Comparison of ENCODE assay signal across 9 cellular contexts in the genomic region with DNA sequence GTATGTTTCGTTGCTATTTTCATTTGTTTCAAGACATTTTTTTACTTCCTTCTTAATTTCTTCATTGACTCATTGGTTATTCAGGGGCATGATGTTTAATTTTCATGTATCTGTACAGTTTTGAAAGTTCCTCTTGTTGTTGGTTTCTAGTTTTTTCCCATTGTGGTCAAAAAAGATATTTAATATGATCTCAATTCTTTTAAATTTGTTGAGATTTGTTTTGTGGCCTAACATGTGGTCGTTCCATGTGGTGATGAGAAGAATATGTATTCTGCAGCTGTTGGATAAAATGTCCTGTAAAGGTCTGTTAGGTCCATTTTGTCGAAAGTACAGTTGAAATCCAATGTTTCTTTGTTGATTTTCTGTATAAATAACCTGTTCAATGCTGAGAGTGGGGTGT.
"Had no signal": no experiment of that assay in that cellular context is flagged by ENCODE, and none has a peak within 500 bp of the region (broad histone marks: within the 10 kb centered on the region; RNA-seq: fewer than 3 reads in every experiment).

No MANE protein-coding gene starts in this region.

- H3K9me3 ChIP-seq: HAP-1 had no signal

- DNase-seq: GM23248, GOT3, H7, HFFc6, KBM-7 had no signal

- H3K4me3 ChIP-seq: GM23248, HAP-1 had no signal

- H2AFZ ChIP-seq: GM23248 had no signal

- H3K36me3 ChIP-seq: HAP-1 had no signal

- H3K4me1 ChIP-seq: HAP-1 had no signal

- ATAC-seq: HCT116, HepG2 had no signal

- H3K9ac ChIP-seq: GM23248 had no signal

- H3K27ac ChIP-seq: GM23248, HL-60 had no signal
